Comparison of ENCODE assay signal across 10 cellular contexts in genomic region chr11:17469998-17470397, GRCh38. TPM values are rescaled to one million over a fixed set of nuclear protein-coding genes. Genes with fewer than 3 reads are reported as not detected.
"Had no signal": no experiment of that assay in that cellular context is flagged by ENCODE, and none has a peak within 500 bp of the region (broad histone marks: within the 10 kb centered on the region; RNA-seq: fewer than 3 reads in every experiment).

No MANE protein-coding gene starts in this region.

- ATAC-seq: GM23338, HCT116 had no signal

- H2AFZ ChIP-seq: GM23248, GM23338 had no signal

- H3K27ac ChIP-seq: GM23248 had no signal

- DNase-seq: GM23248, GOT3, H7, H9, HCEC 1CT, HFFc6 had no signal

- H3K4me1 ChIP-seq: HAP-1 had no signal

- H3K36me3 ChIP-seq: HAP-1 had no signal

- H3K4me3 ChIP-seq: GM23248, GM23338, HAP-1 had no signal

- H3K9me3 ChIP-seq: HAP-1 had no signal

- H3K4me2 ChIP-seq: GM23338 had no signal

RNA-seq across cellular contexts. Expression of gene ABCC8, which starts 6.6 kb away (rescaled TPM):
- total RNA-seq: GM23248, H4, HFFc6 had no signal
